In genomic region chr1:200258447-200259375, GRCh38 we compare ENCODE assay signal across 9 cellular contexts.
A peak's percentile ranks its signal among the peaks of the same experiment; 100 is the strongest.
DNase-seq lines count a peak whose midpoint lies in the region; ATAC-seq, FAIRE-seq and TF ChIP-seq lines count a peak whose summit lies in the region.
"Had no signal": no experiment of that assay in that cellular context is flagged by ENCODE, and none has a peak within 500 bp of the region (broad histone marks: within the 10 kb centered on the region; RNA-seq: fewer than 3 reads in every experiment).

No MANE protein-coding gene starts in this region.

- peaks cover 10% of the 10 kb centered on the region for H3K27me3 Mint-ChIP-seq in stimulated activated memory B cell treated with anti-CD40 and anti-IgM and Interleukin-4, amounts not matched to agents 10 μg/mL and 1 μg/mL and 100 μg/mL, for 72 hours

- no peak overlapping the region for H3K4me3 ChIP-seq in dorsolateral prefrontal cortex
- H3K4me3 ChIP-seq in ovary = no peak overlapping the region

- H3K27ac ChIP-seq in dorsolateral prefrontal cortex (no peak overlapping the region), ovary (no peak overlapping the region)

- H3K36me3 ChIP-seq in ovary = no peaks in the 10 kb centered on the region

- H3K27ac Mint-ChIP-seq in stimulated activated memory B cell treated with anti-CD40 and anti-IgM and Interleukin-4, amounts not matched to agents 10 μg/mL and 1 μg/mL and 100 μg/mL, for 72 hours = no peak overlapping the region

- H3K4me1 Mint-ChIP-seq in stimulated activated memory B cell treated with anti-CD40 and anti-IgM and Interleukin-4, amounts not matched to agents 10 μg/mL and 1 μg/mL and 100 μg/mL, for 72 hours = peaks cover 10% of the 10 kb centered on the region

- no peaks in the 10 kb centered on the region for H3K9me3 ChIP-seq in ovary

- H3K27me3 ChIP-seq in dorsolateral prefrontal cortex = peaks cover 0 to 4% (median 0%) of the 10 kb centered on the region in 45 donors
- no peaks in the 10 kb centered on the region for H3K27me3 ChIP-seq in ovary

- TF ChIP-seq EP300 in ovary (IDR thresholded peaks at IDR 0.05) = no peak

- H3K9me3 Mint-ChIP-seq in stimulated activated memory B cell treated with anti-CD40 and anti-IgM and Interleukin-4, amounts not matched to agents 10 μg/mL and 1 μg/mL and 100 μg/mL, for 72 hours = no peaks in the 10 kb centered on the region

- intact Hi-C loops in dorsolateral prefrontal cortex (cut with DNase I) = no loop called here
- intact Hi-C loops in ovary (cut with DNase I) = no loop called here
- intact Hi-C loops in posterior vena cava (cut with DNase I) = loop anchor here in 1 of 2 donors (1.0 kb wide), 1 partner anchor 18 kb away; no protein-coding TSS in a partner anchor

- no peak for DNase-seq in D721Med (ENCODE audit: insufficient read length, low spot score)
- DNase-seq in NCI-H1694 (lab: John Stamatoyannopoulos, UW) = peak; percentile 54
- DNase-seq in dorsolateral prefrontal cortex = no peak
- DNase-seq in ovary = no peak
- no peak for DNase-seq in posterior vena cava (ENCODE audit: low spot score)

- ATAC-seq in GM19468 (IDR thresholded peaks at IDR 0.05; ENCODE audit: extremely low read depth, unreplicated experiment) = peak; percentile 46
- peak; percentile 58 for ATAC-seq in stimulated activated memory B cell treated with anti-CD40 and anti-IgM and Interleukin-4, amounts not matched to agents 10 μg/mL and 1 μg/mL and 100 μg/mL, for 72 hours
- no peak for ATAC-seq in GM21717 (IDR thresholded peaks at IDR 0.05; ENCODE audit: unreplicated experiment)

- FAIRE-seq in D721Med (lab: Jason Lieb, UNC) = no peak
- FAIRE-seq: islet of Langerhans had no signal

- H3K4me1 ChIP-seq in ovary (ENCODE audit: insufficient read depth) = no peaks in the 10 kb centered on the region

- WGBS in ovary, 3 donors = 86 to 91% (median 89%) methylated on average over 10 of the region's 10 CpGs

- H3K36me3 Mint-ChIP-seq in stimulated activated memory B cell treated with anti-CD40 and anti-IgM and Interleukin-4, amounts not matched to agents 10 μg/mL and 1 μg/mL and 100 μg/mL, for 72 hours = no peaks in the 10 kb centered on the region

- TF ChIP-seq POLR2A in ovary (IDR thresholded peaks at IDR 0.05) = no peak

- H3K4me3 Mint-ChIP-seq in stimulated activated memory B cell treated with anti-CD40 and anti-IgM and Interleukin-4, amounts not matched to agents 10 μg/mL and 1 μg/mL and 100 μg/mL, for 72 hours = no peak overlapping the region

- peak; percentile 36 for TF ChIP-seq CTCF in D721Med (IDR thresholded peaks at IDR 0.05; ENCODE audit: insufficient read depth, missing control alignments)
- TF ChIP-seq CTCF in dorsolateral prefrontal cortex (IDR thresholded peaks at IDR 0.05 in 54 of 56, conservative IDR thresholded peaks at IDR 0.05 in 2 of 56; ENCODE audit: low read depth in 1 of 56, partially characterized antibody in 56 of 56) = peak in 53 of 56 donors; percentile 14 to 56 (median 36)
- no peak for TF ChIP-seq CTCF in ovary (IDR thresholded peaks at IDR 0.05)

Comparison
In these comparisons a context has a peak if more than half of its experiments do, and no peak if none do; other contexts are left out.
1. CTCF ChIP-seq: peak in D721Med (single experiment) and dorsolateral prefrontal cortex (53 of 56); none in ovary (0 of 3).